Comparison of ENCODE assay signal across 21 cellular contexts in genomic region chr19:39672473-39672872, GRCh38. TPM values are rescaled to one million over a fixed set of nuclear protein-coding genes. Genes with fewer than 3 reads are reported as not detected.
"Had no signal": no experiment of that assay in that cellular context is flagged by ENCODE, and none has a peak within 500 bp of the region (broad histone marks: within the 10 kb centered on the region; RNA-seq: fewer than 3 reads in every experiment).

No MANE protein-coding gene starts in this region.

- ATAC-seq: sciatic nerve had no signal

- H3K27ac Mint-ChIP-seq: dendritic cell treated with granulocyte-macrophage colony-stimulating factor and Interleukin-4, amounts not matched to agents 40 ng/mL and 50 ng/mL, for 4 days; effector memory CD8-positive, alpha-beta T cell; nephron; stimulated activated naive B cell treated with anti-CD40 and anti-IgM and Interleukin-4, amounts not matched to agents 10 μg/mL and 1 μg/mL and 100 μg/mL, for 72 hours; stimulated activated naive CD8-positive, alpha-beta T cell treated with anti-CD3 and anti-CD28 coated beads, Interleukin-15, amount 100 ng/mL, for 72 hours had no signal

- H3K4me3 ChIP-seq: esophagus squamous epithelium, hepatocyte, left ventricle myocardium inferior, lung, pancreas, prostate gland, testis, tibial nerve had no signal

- H3K27ac ChIP-seq: epithelial cell of prostate, esophagus squamous epithelium, hepatocyte, left ventricle myocardium inferior, pancreas, prostate gland, testis, tibial nerve had no signal

- H3K27me3 ChIP-seq: pancreas, testis, tibial nerve had no signal

- H3K4me1 ChIP-seq: esophagus squamous epithelium, left ventricle myocardium inferior, pancreas, prostate gland, testis, tibial nerve had no signal

- H3K4me2 ChIP-seq: hepatocyte had no signal

- H3K9me3 ChIP-seq: esophagus squamous epithelium, left ventricle myocardium inferior, pancreas, prostate gland, testis, tibial nerve had no signal

- H3K36me3 ChIP-seq: esophagus squamous epithelium, left ventricle myocardium inferior, pancreas, prostate gland, tibial nerve had no signal

- H2AFZ ChIP-seq: hepatocyte had no signal

- H3K9me3 Mint-ChIP-seq: dendritic cell treated with granulocyte-macrophage colony-stimulating factor and Interleukin-4, amounts not matched to agents 40 ng/mL and 50 ng/mL, for 4 days; effector memory CD8-positive, alpha-beta T cell; stimulated activated naive B cell treated with anti-CD40 and anti-IgM and Interleukin-4, amounts not matched to agents 10 μg/mL and 1 μg/mL and 100 μg/mL, for 72 hours; stimulated activated naive CD8-positive, alpha-beta T cell treated with anti-CD3 and anti-CD28 coated beads, Interleukin-15, amount 100 ng/mL, for 72 hours had no signal

- H3K79me2 ChIP-seq: hepatocyte had no signal

- H3K36me3 Mint-ChIP-seq: stimulated activated naive B cell treated with anti-CD40 and anti-IgM and Interleukin-4, amounts not matched to agents 10 μg/mL and 1 μg/mL and 100 μg/mL, for 72 hours had no signal

- DNase-seq: esophagus squamous epithelium, kidney, left cardiac atrium, left ventricle myocardium inferior, occipital lobe had no signal

- H3K4me1 Mint-ChIP-seq: nephron had no signal

- H3K4me3 Mint-ChIP-seq: dendritic cell treated with granulocyte-macrophage colony-stimulating factor and Interleukin-4, amounts not matched to agents 40 ng/mL and 50 ng/mL, for 4 days; effector memory CD8-positive, alpha-beta T cell; nephron; stimulated activated naive B cell treated with anti-CD40 and anti-IgM and Interleukin-4, amounts not matched to agents 10 μg/mL and 1 μg/mL and 100 μg/mL, for 72 hours; stimulated activated naive CD8-positive, alpha-beta T cell treated with anti-CD3 and anti-CD28 coated beads, Interleukin-15, amount 100 ng/mL, for 72 hours had no signal

RNA-seq across cellular contexts. Expression of gene LGALS16, which starts 16.8 kb away (rescaled TPM):
- total RNA-seq: esophagus squamous epithelium, hepatocyte, kidney, left cardiac atrium, left ventricle myocardium inferior, lung, occipital lobe, pancreas, prostate gland, sciatic nerve, skeletal muscle tissue, subcutaneous adipose tissue, testis, tibial nerve, ureter had no signal
- polyA plus RNA-seq: hepatocyte, lung, pancreas had no signal

RNA-seq across cellular contexts. Expression of gene LGALS14, which starts 31.8 kb away (rescaled TPM):
- total RNA-seq: esophagus squamous epithelium, kidney, left cardiac atrium, left ventricle myocardium inferior, lung, occipital lobe, pancreas, prostate gland, sciatic nerve, skeletal muscle tissue, subcutaneous adipose tissue, testis, tibial nerve, ureter had no signal
- polyA plus RNA-seq: lung, pancreas had no signal
